Comparison of ENCODE assay signal across 8 cellular contexts in the genomic region with DNA sequence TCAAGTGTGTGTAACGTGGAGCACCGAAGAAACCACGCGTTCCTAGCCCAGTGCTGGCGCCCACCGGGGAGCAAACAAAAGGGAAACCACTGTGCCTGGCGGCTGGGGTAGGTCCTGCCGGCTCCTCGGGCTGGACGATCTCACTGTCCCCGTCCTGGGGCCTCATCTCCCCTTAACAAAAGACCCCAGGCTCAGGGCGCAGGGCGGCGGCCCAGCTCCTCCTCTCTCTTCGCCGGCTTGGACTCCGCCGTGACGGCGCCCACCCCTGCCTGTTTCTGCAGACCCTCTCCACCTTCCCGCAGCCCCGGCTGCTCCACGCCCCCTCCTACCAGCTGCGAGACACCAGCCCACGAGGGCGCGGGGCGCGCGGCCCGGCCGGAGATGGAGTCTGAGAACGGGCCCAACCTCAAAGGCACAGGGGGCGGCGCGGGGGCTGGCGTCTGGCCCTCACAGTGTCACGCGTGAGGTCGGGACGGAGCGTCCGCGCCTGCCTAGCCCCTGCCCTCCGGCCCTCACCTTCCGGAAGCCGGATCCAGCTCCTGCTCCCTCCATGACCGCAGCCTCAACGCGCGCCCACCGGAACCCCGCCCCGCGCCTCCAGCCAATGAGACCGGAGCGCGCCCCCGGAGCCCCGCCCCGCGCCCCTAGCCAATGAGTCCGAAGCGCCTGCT. TPM values are rescaled to one million over a fixed set of nuclear protein-coding genes. Genes with fewer than 3 reads are reported as not detected.
DNase-seq lines count a peak whose midpoint lies in the region; ATAC-seq, FAIRE-seq and TF ChIP-seq lines count a peak whose summit lies in the region.

Gene CENPX (minus strand): TSS at position 569 of the 671 bp plus-strand sequence. CDS start 17 bp downstream, at position 552.

- FAIRE-seq in H54 (lab: Jason Lieb, UNC): no peak

- no peaks in the 10 kb centered on the region for H3K27me3 ChIP-seq in BE2C
- no peaks in the 10 kb centered on the region for H3K27me3 ChIP-seq in rectal smooth muscle tissue (ENCODE audit: control insufficient read depth, insufficient read depth, low read length)

- H3K36me3 ChIP-seq in BE2C: peaks cover 4% of the 10 kb centered on the region; the same call in 1 of the 2 replicates
- no peaks in the 10 kb centered on the region for H3K36me3 ChIP-seq in rectal smooth muscle tissue (ENCODE audit: control insufficient read depth, insufficient read depth, low read length)

- peak within 1 kb of the TSS; percentile 83 for H3K4me3 ChIP-seq in BE2C (ENCODE audit: low read depth, low read length)
- H3K4me3 ChIP-seq in WI38 (ENCODE audit: low read depth, low read length): peak within 1 kb of the TSS; percentile 85
- peak within 1 kb of the TSS; percentile 92 for H3K4me3 ChIP-seq in rectal smooth muscle tissue (ENCODE audit: low read length)

- peak within 1 kb of the TSS; percentile 68 for H3K9ac ChIP-seq in rectal smooth muscle tissue (ENCODE audit: low read length)

- peak within 1 kb of the TSS; percentile 61 for H3K27ac ChIP-seq in rectal smooth muscle tissue (ENCODE audit: low read depth, low read length)

- DNase-seq in BE2C (no peak), H54 (ENCODE audit: insufficient read length, low spot score) (no peak), Right ventricle myocardium inferior (ENCODE audit: missing footprints) (peak; percentile 82), dedifferentiated amniotic fluid mesenchymal stem cell (ENCODE audit: extremely low spot score) (no peak), middle frontal gyrus (ENCODE audit: extremely low spot score, low spot score) (no peak)

- intact Hi-C loops in Right ventricle myocardium inferior (cut with DNase I): no loop called here

- no peak for ATAC-seq in Right ventricle myocardium inferior
- ATAC-seq in GM18520 (IDR thresholded peaks at IDR 0.05; ENCODE audit: unreplicated experiment): no peak

- H3K4me1 ChIP-seq in BE2C (peaks cover 4% of the 10 kb centered on the region), rectal smooth muscle tissue (ENCODE audit: control insufficient read depth, insufficient read depth, low read length) (peaks cover 15% of the 10 kb centered on the region)

- peak; percentile 88 for TF ChIP-seq POLR2A in H54 (IDR thresholded peaks at IDR 0.05; ENCODE audit: low read depth, low read length)

- TF ChIP-seq CTCF in BE2C (IDR thresholded peaks at IDR 0.05; ENCODE audit: low read depth, low read length): no peak
- no peak for TF ChIP-seq CTCF in WI38 (IDR thresholded peaks at IDR 0.05; ENCODE audit: low read depth, low read length)

- no peaks in the 10 kb centered on the region for H3K9me3 ChIP-seq in BE2C

RNA-seq across cellular contexts. Expression of gene CENPX, which starts in this region (rescaled TPM):
- polyA plus RNA-seq in BE2C (2012; ENCODE audit: insufficient read depth, insufficient read length, low read depth): 262 TPM
- 30.5 TPM for total RNA-seq in Right ventricle myocardium inferior
